In the genomic region with DNA sequence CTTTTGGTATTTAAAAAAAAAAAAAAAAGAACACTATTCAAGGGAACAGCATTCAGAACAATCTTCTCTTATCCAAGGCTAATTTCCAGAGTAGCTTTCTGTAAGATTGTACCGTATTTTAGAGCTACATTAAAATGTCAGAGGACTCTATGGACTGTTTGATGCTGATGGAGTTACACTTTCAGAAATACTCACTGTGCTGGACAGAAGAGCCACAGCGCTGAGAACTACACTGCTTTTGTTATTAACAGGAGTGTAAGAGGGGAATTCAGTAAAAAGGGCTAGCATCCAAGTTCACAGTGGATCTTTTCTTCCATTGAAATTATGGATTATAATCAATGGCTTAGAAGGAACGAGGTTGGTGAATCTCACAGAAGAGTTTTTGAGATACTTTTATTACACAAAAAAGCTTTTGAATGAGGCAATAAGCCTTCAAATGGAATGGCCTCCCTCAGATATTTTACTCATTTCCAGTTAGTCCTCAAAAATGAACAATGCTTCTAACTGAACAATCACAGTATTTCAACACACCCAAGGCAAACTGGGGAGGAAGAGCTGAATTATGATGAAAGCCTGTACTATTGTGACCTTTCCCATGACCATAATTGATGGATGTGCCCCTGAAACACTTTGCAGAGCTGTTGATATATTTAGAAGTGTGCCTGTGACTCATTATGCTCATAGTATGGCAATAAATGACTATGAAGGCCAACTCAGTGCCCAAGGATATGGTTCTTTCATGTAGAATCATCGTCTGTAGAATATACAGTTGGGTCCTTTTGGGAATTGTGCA, we compare ENCODE assay signal across 15 cellular contexts.
DNase-seq lines count a peak whose midpoint lies in the region; ATAC-seq, FAIRE-seq and TF ChIP-seq lines count a peak whose summit lies in the region.
"Had no signal": no experiment of that assay in that cellular context is flagged by ENCODE, and none has a peak within 500 bp of the region (broad histone marks: within the 10 kb centered on the region; RNA-seq: fewer than 3 reads in every experiment).

No MANE protein-coding gene starts in this region.

- H4K20me1 ChIP-seq in smooth muscle cell (ENCODE audit: low read depth), result no peaks in the 10 kb centered on the region

- peak overlapping the region; percentile 40 for H2AFZ ChIP-seq in smooth muscle cell (ENCODE audit: low read depth)
- H2AFZ ChIP-seq: GM23338, parathyroid adenoma had no signal

- 56% methylated on average over 4 of the region's 4 CpGs for WGBS in right cardiac atrium
- WGBS in smooth muscle cell (ENCODE audit: low lambda C conversion rate), result 51% methylated on average over 4 of the region's 4 CpGs

- TF ChIP-seq POLR2A in H54 (IDR thresholded peaks at IDR 0.05; ENCODE audit: low read depth, low read length), result no peak

- peak; percentile 50 for ATAC-seq in activated T-helper 17 cell treated with anti-CD3 and anti-CD28 coated beads, Interleukin-2, amount 50 U/mL, for 72 hours (replicated peaks)
- ATAC-seq in right cardiac atrium, result peak; percentile 64 to 85
- no peak for ATAC-seq in T-helper 17 cell
- ATAC-seq: GM23338 had no signal

- DNase-seq in H54 (ENCODE audit: insufficient read length, low spot score) (no peak), right cardiac atrium (no peak), smooth muscle cell (lab: John Stamatoyannopoulos, UW; ENCODE audit: unreplicated experiment) (no peak), NCI-H1105 (lab: John Stamatoyannopoulos, UW) (no peak), ACHN (no peak), NCI-H1048 (lab: John Stamatoyannopoulos, UW) (no peak), T-helper 17 cell (no peak)
- DNase-seq: activated CD4-positive, CD25-positive, alpha-beta regulatory T cell; activated gamma-delta T cell treated with Interleukin-2 at 50 U/mL for 16 hours; effector CD4-positive, alpha-beta T cell; NCI-H1092; OCI-M1 had no signal

- H3K4me3 ChIP-seq in right cardiac atrium (ENCODE audit: low read length) (no peak overlapping the region), smooth muscle cell (no peak overlapping the region)
- H3K4me3 ChIP-seq: GM23338 had no signal

- no peak overlapping the region for H3K9ac ChIP-seq in smooth muscle cell (ENCODE audit: low read depth)
- H3K9ac ChIP-seq: parathyroid adenoma had no signal

- intact Hi-C loops in right cardiac atrium (cut with DNase I), result loop anchor here in 1 of 4 donors (10.0 kb wide), 1 partner anchor 242 kb away; no protein-coding TSS in a partner anchor

- no peak overlapping the region for H3K27ac Mint-ChIP-seq in activated T-helper 17 cell treated with anti-CD3 and anti-CD28 coated beads, Interleukin-2, amount 50 U/mL, for 72 hours
- no peak overlapping the region for H3K27ac Mint-ChIP-seq in T-helper 17 cell
- H3K27ac Mint-ChIP-seq: GM23338 had no signal

- H3K27ac ChIP-seq in right cardiac atrium (ENCODE audit: low read length), result peak overlapping the region; percentile 68
- peak overlapping the region; percentile 58 for H3K27ac ChIP-seq in smooth muscle cell (ENCODE audit: low read depth)
- H3K27ac ChIP-seq: parathyroid adenoma had no signal

- no peaks in the 10 kb centered on the region for H3K9me3 Mint-ChIP-seq in activated T-helper 17 cell treated with anti-CD3 and anti-CD28 coated beads, Interleukin-2, amount 50 U/mL, for 72 hours
- H3K9me3 Mint-ChIP-seq: GM23338 had no signal

- TF ChIP-seq CTCF in smooth muscle cell (IDR thresholded peaks at IDR 0.05; ENCODE audit: borderline replicate concordance, insufficient read depth, poor library complexity, severe bottlenecking), result no peak

- peaks cover 8% of the 10 kb centered on the region for H3K27me3 Mint-ChIP-seq in activated T-helper 17 cell treated with anti-CD3 and anti-CD28 coated beads, Interleukin-2, amount 50 U/mL, for 72 hours
- peaks cover 31% of the 10 kb centered on the region for H3K27me3 Mint-ChIP-seq in T-helper 17 cell

- H3K27me3 ChIP-seq in right cardiac atrium (ENCODE audit: control insufficient read depth, insufficient read depth), result no peaks in the 10 kb centered on the region
- no peaks in the 10 kb centered on the region for H3K27me3 ChIP-seq in smooth muscle cell (ENCODE audit: low read depth)

- peak; percentile 93 for FAIRE-seq in H54 (lab: Jason Lieb, UNC)

- no peaks in the 10 kb centered on the region for H3K36me3 Mint-ChIP-seq in activated T-helper 17 cell treated with anti-CD3 and anti-CD28 coated beads, Interleukin-2, amount 50 U/mL, for 72 hours (ENCODE audit: low read depth)
- peaks cover 2% of the 10 kb centered on the region for H3K36me3 Mint-ChIP-seq in T-helper 17 cell (ENCODE audit: low read depth)

- H3K4me3 Mint-ChIP-seq in activated T-helper 17 cell treated with anti-CD3 and anti-CD28 coated beads, Interleukin-2, amount 50 U/mL, for 72 hours, result no peak overlapping the region
- H3K4me3 Mint-ChIP-seq in T-helper 17 cell, result no peak overlapping the region
- H3K4me3 Mint-ChIP-seq: GM23338 had no signal

- in situ Hi-C loops in ACHN (cut with HindIII; ENCODE audit: low pct_ligation_motif_present, low pct_unique_long_range_greater_than_20kb, low sequenced_read_pairs), result no loop called here

- H3K4me2 ChIP-seq in smooth muscle cell, result peak overlapping the region; percentile 57
- H3K4me2 ChIP-seq: GM23338 had no signal

- H3K4me1 ChIP-seq in right cardiac atrium (ENCODE audit: control insufficient read depth, insufficient read depth, low read length), result peaks cover 3% of the 10 kb centered on the region
- no peaks in the 10 kb centered on the region for H3K4me1 ChIP-seq in smooth muscle cell (ENCODE audit: low read depth)
- H3K4me1 ChIP-seq: parathyroid adenoma had no signal

- H3F3A ChIP-seq in smooth muscle cell (ENCODE audit: low read depth), result no peaks in the 10 kb centered on the region

- no peaks in the 10 kb centered on the region for H3K36me3 ChIP-seq in smooth muscle cell (ENCODE audit: low read depth)

- no peaks in the 10 kb centered on the region for H3K4me1 Mint-ChIP-seq in activated T-helper 17 cell treated with anti-CD3 and anti-CD28 coated beads, Interleukin-2, amount 50 U/mL, for 72 hours
- H3K4me1 Mint-ChIP-seq in T-helper 17 cell, result peaks cover 2% of the 10 kb centered on the region
- H3K4me1 Mint-ChIP-seq: GM23338 had no signal

- no peaks in the 10 kb centered on the region for H3K79me2 ChIP-seq in smooth muscle cell (ENCODE audit: low read depth)
- H3K79me2 ChIP-seq: parathyroid adenoma had no signal

- H3K9me3 ChIP-seq in right cardiac atrium (ENCODE audit: control insufficient read depth, low read length), result no peaks in the 10 kb centered on the region
- no peaks in the 10 kb centered on the region for H3K9me3 ChIP-seq in smooth muscle cell (replicated peaks; ENCODE audit: low read depth)
- no peaks in the 10 kb centered on the region for H3K9me3 ChIP-seq in T-helper 17 cell (ENCODE audit: control insufficient read depth, low read length, poor library complexity, severe bottlenecking)
